In genomic region chr17:27417596-27418365, GRCh38 we compare ENCODE assay signal across 35 cellular contexts.
"Had no signal": no experiment of that assay in that cellular context is flagged by ENCODE, and none has a peak within 500 bp of the region (broad histone marks: within the 10 kb centered on the region; RNA-seq: fewer than 3 reads in every experiment).

No MANE protein-coding gene starts in this region.

- H3K36me3 ChIP-seq: adrenal gland, breast epithelium, Peyer's patch had no signal

- H3K9me3 ChIP-seq: adrenal gland, body of pancreas, breast epithelium, Peyer's patch had no signal

- H3K4me1 ChIP-seq: adrenal gland, body of pancreas, breast epithelium, Peyer's patch had no signal

- H3K4me3 ChIP-seq: adrenal gland, body of pancreas, breast epithelium, Peyer's patch had no signal

- H3K27ac ChIP-seq: adrenal gland, body of pancreas, breast epithelium, Peyer's patch, RWPE1, VCaP had no signal

- DNase-seq: activated B cell treated with CpG ODN at 0.5 μM for 24 hours; activated CD4-positive, alpha-beta memory T cell treated with anti-CD3 and anti-CD28 coated beads for 36 hours; activated CD4-positive, alpha-beta T cell treated with anti-CD3 and anti-CD28 coated beads for 4 hours; activated CD4-positive, alpha-beta T cell treated with anti-CD3 and anti-CD28 coated beads, Interleukin-2, amount 50 U/mL, for 1 hour; activated CD4-positive, CD25-positive, alpha-beta regulatory T cell treated with anti-CD3 and anti-CD28 coated beads, Interleukin-2, amount 50 U/mL, for 72 hours; activated gamma-delta T cell treated with Interleukin-2 at 50 U/mL for 16 hours; activated naive CD4-positive, alpha-beta T cell treated with anti-CD3 and anti-CD28 coated beads for 36 hours; activated T-cell treated with anti-CD3 and anti-CD28 coated beads, Interleukin-2, amount 50 U/mL, for 1 hour; activated T-cell treated with anti-CD3 and anti-CD28 coated beads, Interleukin-2, amount 50 U/mL, for 72 hours; adrenal gland; body of pancreas; caudate nucleus; Karpas-422; KBM-7; MV-4-11; NCI-H1092; NCI-H1436 treated with DMSO at 0.1 percent for 48 hours; NCI-H1694 treated with DMSO at 0.1 percent for 48 hours; NCI-H2029; NCI-H345; NCI-H524 treated with DMSO at 0.1 percent for 48 hours; PC-3; Peyer's patch; SW 1271; T-helper 1 cell; T-helper 2 cell; T-helper 9 cell had no signal

- H3K27me3 ChIP-seq: adrenal gland, body of pancreas, breast epithelium, Peyer's patch had no signal

- ATAC-seq: activated CD8-positive, alpha-beta memory T cell treated with anti-CD3 and anti-CD28 coated beads, Interleukin-2, amount 10 ng/mL, durations not matched to agents 7 days and 5 days; activated naive CD4-positive, alpha-beta T cell treated with anti-CD3 and anti-CD28 coated beads, Interleukin-2, amount 50 U/mL, for 72 hours; activated T-cell treated with anti-CD3 and anti-CD28 coated beads, Interleukin-2, amount 50 U/mL, for 72 hours; activated T-helper 17 cell treated with anti-CD3 and anti-CD28 coated beads, Interleukin-2, amount 50 U/mL, for 72 hours; body of pancreas; PC-3; Right ventricle myocardium inferior had no signal

- FAIRE-seq: astrocyte had no signal
